ENCODE assay signal across 1 cellular context in the genomic region with DNA sequence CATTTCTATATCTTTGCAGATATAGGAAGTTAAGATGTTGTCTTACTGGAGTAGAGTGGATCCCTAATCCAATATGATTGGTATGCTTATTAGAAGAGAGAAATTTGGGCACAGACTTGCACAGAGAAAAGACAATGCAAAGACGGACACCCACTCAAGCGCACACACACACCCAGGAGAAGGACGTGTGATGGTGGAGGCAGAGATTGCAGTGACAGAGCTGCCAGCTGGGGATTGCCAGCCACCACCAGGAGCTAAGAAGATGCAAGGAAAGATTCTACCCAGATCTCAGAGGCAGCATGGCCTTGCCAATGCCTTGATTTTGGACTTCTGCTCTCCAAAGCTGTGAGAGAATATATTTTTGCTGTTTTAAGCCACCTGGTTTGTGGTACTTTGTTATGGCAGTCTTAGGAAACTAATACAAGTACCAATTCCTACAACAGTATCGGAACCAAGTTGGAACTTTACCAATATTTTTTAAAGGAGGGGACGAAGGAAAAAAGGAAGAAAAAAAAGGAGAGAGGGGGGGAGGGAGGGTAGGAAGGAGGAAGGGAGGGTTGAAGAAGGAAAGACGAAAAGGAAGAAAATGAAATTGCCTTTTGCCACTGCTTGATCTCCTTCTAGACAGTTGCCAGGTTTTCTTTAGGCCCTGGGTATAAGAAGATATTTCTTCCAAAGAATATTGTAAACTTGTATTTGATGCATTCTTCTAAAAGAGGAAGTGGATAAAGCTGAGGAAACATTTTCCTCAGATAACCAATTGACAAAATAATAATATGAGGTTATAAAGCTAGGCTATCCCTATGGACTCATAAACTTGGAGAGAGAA.
TF ChIP-seq lines count a peak whose summit lies in the region.

No MANE protein-coding gene starts in this region.

TF ChIP-seq in HepG2, 621 proteins besides CTCF, POLR2A, EP300 and RAD21 (continued from another document):
- TF ChIP-seq, protein P1, sequence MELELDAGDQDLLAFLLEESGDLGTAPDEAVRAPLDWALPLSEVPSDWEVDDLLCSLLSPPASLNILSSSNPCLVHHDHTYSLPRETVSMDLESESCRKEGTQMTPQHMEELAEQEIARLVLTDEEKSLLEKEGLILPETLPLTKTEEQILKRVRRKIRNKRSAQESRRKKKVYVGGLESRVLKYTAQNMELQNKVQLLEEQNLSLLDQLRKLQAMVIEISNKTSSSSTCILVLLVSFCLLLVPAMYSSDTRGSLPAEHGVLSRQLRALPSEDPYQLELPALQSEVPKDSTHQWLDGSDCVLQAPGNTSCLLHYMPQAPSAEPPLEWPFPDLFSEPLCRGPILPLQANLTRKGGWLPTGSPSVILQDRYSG (CRISPR knock-in tag; IDR thresholded peaks at IDR 0.05) = no peak
- TF ChIP-seq HNRNPK (IDR thresholded peaks at IDR 0.05; ENCODE audit: low read depth, low read length, poor library complexity, severe bottlenecking) = peak; percentile 91
